Comparison of ENCODE assay signal across 8 cellular contexts in genomic region chr4:139815646-139816601, GRCh38.
A peak's percentile ranks its signal among the peaks of the same experiment; 100 is the strongest.
DNase-seq lines count a peak whose midpoint lies in the region; ATAC-seq and TF ChIP-seq lines count a peak whose summit lies in the region.

No MANE protein-coding gene starts in this region.

- H3K4ac ChIP-seq in H9 (ENCODE audit: low read depth, low read length), result no peak overlapping the region; the same call in 1 of the 2 replicates

- no peaks in the 10 kb centered on the region for H3K79me2 ChIP-seq in H9 (ENCODE audit: insufficient read depth, low read length)

- H3K4me3 ChIP-seq in Peyer's patch (peak overlapping the region in 3 of 4 donors; percentile 19 to 33 (median 24)), epithelial cell of esophagus (ENCODE audit: low read length) (no peak overlapping the region), uterus (peak overlapping the region; percentile 23 to 30)

- peak overlapping the region; percentile 15 for H2BK12ac ChIP-seq in H9 (ENCODE audit: insufficient read length, low read depth, low read length)

- H3K23me2 ChIP-seq in H9 (ENCODE audit: insufficient read length, low read depth, low read length, poor library complexity, severe bottlenecking), result peaks cover 7% of the 10 kb centered on the region

- no peaks in the 10 kb centered on the region for H4K20me1 ChIP-seq in H9 (ENCODE audit: control insufficient read depth, insufficient read depth, insufficient read length)

- peaks cover 3 to 9% (median 5%) of the 10 kb centered on the region in 3 experiments for H3K36me3 Mint-ChIP-seq in H9 (ENCODE audit: insufficient read depth in 1 of 3, low read depth in 3 of 3)

- H3K4me2 ChIP-seq in H9 (ENCODE audit: insufficient read depth, insufficient read length, low read length), result peak overlapping the region; percentile 65

- H3K4me1 Mint-ChIP-seq in H9, result peaks cover 47 to 49% of the 10 kb centered on the region in 2 experiments

- TF ChIP-seq POLR2A in Peyer's patch (IDR thresholded peaks at IDR 0.05) (no peak), uterus (IDR thresholded peaks at IDR 0.05) (peak in 1 of 2 donors; percentile 62)

- peak overlapping the region; percentile 91; the same call in 1 of the 2 replicates for H3K14ac ChIP-seq in H9 (ENCODE audit: insufficient read depth, low read length)

- H4K5ac ChIP-seq in H9 (ENCODE audit: insufficient read length, low read depth, low read length), result peak overlapping the region; percentile 72

- peak overlapping the region; percentile 7 for H2BK5ac ChIP-seq in H9 (ENCODE audit: insufficient read length, low read length)

- H3K36me3 ChIP-seq in Peyer's patch (no peaks in the 10 kb centered on the region), uterus (no peaks in the 10 kb centered on the region)

- peak overlapping the region; percentile 80 for H3K18ac ChIP-seq in H9 (ENCODE audit: insufficient read length, low read depth, low read length)

- H2AK5ac ChIP-seq in H9 (ENCODE audit: insufficient read length, low read length), result no peak overlapping the region

- peak; percentile 41 for DNase-seq in H9
- DNase-seq in Peyer's patch, result no peak
- DNase-seq in epithelial cell of esophagus (ENCODE audit: low read depth), result peak; percentile 70
- peak; percentile 90 for DNase-seq in myocyte (ENCODE audit: low read depth)
- DNase-seq in uterus, result peak; percentile 73 to 86
- DNase-seq in effector CD8-positive, alpha-beta T cell (lab: John Stamatoyannopoulos, UW), result no peak
- no peak for DNase-seq in activated naive CD4-positive, alpha-beta T cell treated with anti-CD3 and anti-CD28 coated beads, Interleukin-2, amount 50 U/mL, for 16 hours

- H3K27ac Mint-ChIP-seq in H9, result peak overlapping the region; percentile 81 to 98 (median 94)

- H4K91ac ChIP-seq in H9 (ENCODE audit: insufficient read length, low read depth, low read length), result no peak overlapping the region

- H3K23ac ChIP-seq in H9 (ENCODE audit: insufficient read length, low read depth, low read length), result no peak overlapping the region

- H3T11ph ChIP-seq in H9 (ENCODE audit: low read length), result peak overlapping the region; percentile 23

- peak overlapping the region; percentile 48 for H3K9ac ChIP-seq in H9 (ENCODE audit: extremely low read depth, insufficient read length, low read length)

- no peak overlapping the region for H4K8ac ChIP-seq in H9 (replicated peaks; ENCODE audit: insufficient read length, low read depth, low read length)

- H3K27me3 ChIP-seq in H9 (ENCODE audit: insufficient read depth, low read length) (no peaks in the 10 kb centered on the region; the same call in 1 of the 2 replicates), Peyer's patch (no peaks in the 10 kb centered on the region), uterus (no peaks in the 10 kb centered on the region)

- no peak overlapping the region for H2BK15ac ChIP-seq in H9 (ENCODE audit: low read depth, low read length)

- H3K4me3 Mint-ChIP-seq in H9, result peak overlapping the region; percentile 61 to 72

- H3K4me1 ChIP-seq in H9 (ENCODE audit: insufficient read depth, low read length) (peaks cover 7% of the 10 kb centered on the region), Peyer's patch (peaks cover 0 to 9% (median 0%) of the 10 kb centered on the region in 4 donors), uterus (peaks cover 0 to 12% of the 10 kb centered on the region in 2 donors)

- H3K9me3 Mint-ChIP-seq in H9, result peaks cover 3 to 6% of the 10 kb centered on the region in 2 experiments; a peak in 4 of 5 replicates

- H3K27ac ChIP-seq in H9 (ENCODE audit: insufficient read length, low read depth, low read length), result peak overlapping the region; percentile 28
- peak overlapping the region in 1 of 4 donors; percentile 60 for H3K27ac ChIP-seq in Peyer's patch
- peak overlapping the region; percentile 89 to 98 for H3K27ac ChIP-seq in uterus

- intact Hi-C loops in uterus (cut with DNase I; ENCODE audit: low total_unique reads), result no loop called here

- no peaks in the 10 kb centered on the region; the same call in 1 of the 2 replicates for H3K27me3 Mint-ChIP-seq in H9 (ENCODE audit: low read depth)

- H2AFZ ChIP-seq in H9 (ENCODE audit: low read length), result peak overlapping the region; percentile 0

- peaks cover under 1% of the 10 kb centered on the region for H3K9me3 ChIP-seq in H9 (ENCODE audit: control insufficient read depth, low read depth, low read length)
- H3K9me3 ChIP-seq in Peyer's patch, result peaks cover 0 to under 1% (median 0%) of the 10 kb centered on the region in 4 donors
- no peaks in the 10 kb centered on the region for H3K9me3 ChIP-seq in uterus

- no peak for TF ChIP-seq CTCF in H9 (conservative IDR thresholded peaks at IDR 0.05)
- TF ChIP-seq CTCF in Peyer's patch (IDR thresholded peaks at IDR 0.05), result no peak
- TF ChIP-seq CTCF in epithelial cell of esophagus (IDR thresholded peaks at IDR 0.05; ENCODE audit: insufficient read depth, low read depth, low read length, missing control alignments), result no peak
- TF ChIP-seq CTCF in uterus (IDR thresholded peaks at IDR 0.05), result no peak

- peak overlapping the region; percentile 88 for H2BK120ac ChIP-seq in H9 (ENCODE audit: low read depth, low read length, poor library complexity, severe bottlenecking)

- H3K56ac ChIP-seq in H9 (ENCODE audit: insufficient read length, low read depth, low read length), result no peak overlapping the region

- no peak for ATAC-seq in GM18519 (IDR thresholded peaks at IDR 0.05; ENCODE audit: low FRiP score, unreplicated experiment)

- H3K79me1 ChIP-seq in H9 (ENCODE audit: insufficient read depth, low read depth, low read length, poor library complexity, severe bottlenecking), result no peaks in the 10 kb centered on the region

- no peak overlapping the region for H2BK20ac ChIP-seq in H9 (ENCODE audit: low read depth, low read length, poor library complexity, severe bottlenecking)

- WGBS in H9 (ENCODE audit: extremely low coverage, insufficient read length, low lambda C conversion rate), result no CpG with 5 or more reads among the region's 24 CpGs

Comparison
In these comparisons a context has a peak if more than half of its experiments do, and no peak if none do; other contexts are left out.
1. DNase-seq: peak in H9 (single experiment), epithelial cell of esophagus (single experiment), myocyte (single experiment) and uterus (2 of 2); none in Peyer's patch (0 of 3), effector CD8-positive, alpha-beta T cell (single experiment) and activated naive CD4-positive, alpha-beta T cell treated with anti-CD3 and anti-CD28 coated beads, Interleukin-2, amount 50 U/mL, for 16 hours (single experiment).